Comparison of ENCODE assay signal across 29 cellular contexts in the genomic region with DNA sequence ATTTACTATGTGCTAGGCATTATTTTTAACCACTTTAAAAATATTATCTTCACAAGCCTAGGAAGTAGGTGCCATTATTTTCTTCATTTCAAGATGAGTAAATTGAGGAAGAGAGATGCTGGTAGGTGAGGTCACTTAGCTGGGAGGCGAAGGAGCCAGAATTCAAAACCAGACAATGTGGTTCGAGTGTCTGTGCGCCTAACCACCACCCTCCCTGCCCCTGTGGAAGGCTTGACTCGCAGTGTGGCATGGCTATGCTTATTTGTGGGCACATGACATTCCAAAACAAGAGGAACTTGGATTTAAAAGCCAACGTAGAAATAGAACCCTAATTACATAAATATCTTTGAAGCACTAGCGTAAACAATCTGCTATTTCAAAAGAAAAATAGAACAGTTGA.
"Had no signal": no experiment of that assay in that cellular context is flagged by ENCODE, and none has a peak within 500 bp of the region (broad histone marks: within the 10 kb centered on the region; RNA-seq: fewer than 3 reads in every experiment).

No MANE protein-coding gene starts in this region.

- H3K9me3 Mint-ChIP-seq: mesothelial cell of epicardium, neural progenitor cell had no signal

- H3K36me3 ChIP-seq: esophagus muscularis mucosa, gastroesophageal sphincter, heart left ventricle, neural progenitor cell, prostate gland, sigmoid colon, thoracic aorta, tibial nerve, upper lobe of right lung, uterus had no signal

- H3K4me1 Mint-ChIP-seq: naive thymus-derived CD8-positive, alpha-beta T cell; stimulated activated naive B cell treated with anti-CD40 and anti-IgM and Interleukin-4, amounts not matched to agents 10 μg/mL and 1 μg/mL and 100 μg/mL, for 72 hours had no signal

- DNase-seq: dermis blood vessel endothelial cell; effector memory CD4-positive, alpha-beta T cell; foreskin keratinocyte; heart left ventricle; kidney; mesenchymal stem cell; mucosa of descending colon; naive thymus-derived CD8-positive, alpha-beta T cell; right cardiac atrium; sigmoid colon; stimulated activated CD4-positive, alpha-beta T cell treated with anti-CD3 and anti-CD28 coated beads, Interleukin-15, amount 100 ng/mL, for 24 hours; stimulated activated CD4-positive, alpha-beta T cell treated with anti-CD3 and anti-CD28 coated beads, Interleukin-2, amount 100 ng/mL, for 48 hours; stimulated activated naive B cell treated with anti-CD40 and anti-IgM and Interleukin-4, amounts not matched to agents 10 μg/mL and 1 μg/mL and 100 μg/mL, for 72 hours; upper lobe of right lung; uterus had no signal

- H3K9ac ChIP-seq: neural progenitor cell, parathyroid adenoma had no signal

- H3K9me3 ChIP-seq: esophagus muscularis mucosa, gastroesophageal sphincter, heart left ventricle, mucosa of descending colon, prostate gland, sigmoid colon, thoracic aorta, tibial nerve, upper lobe of right lung, uterus had no signal

- H3K27ac Mint-ChIP-seq: mesothelial cell of epicardium; naive thymus-derived CD8-positive, alpha-beta T cell; neural progenitor cell; stimulated activated naive B cell treated with anti-CD40 and anti-IgM and Interleukin-4, amounts not matched to agents 10 μg/mL and 1 μg/mL and 100 μg/mL, for 72 hours; stimulated activated naive CD8-positive, alpha-beta T cell treated with anti-CD3 and anti-CD28 coated beads, Interleukin-15, Interleukin-2, amounts not matched to agents 100 ng/mL and 50 ng/mL, for 24 hours had no signal

- H3K27ac ChIP-seq: coronary artery, esophagus muscularis mucosa, foreskin keratinocyte, gastroesophageal sphincter, heart left ventricle, hepatocyte, neural progenitor cell, parathyroid adenoma, prostate gland, sigmoid colon, skin epidermis, thoracic aorta, tibial nerve, upper lobe of right lung, uterus had no signal

- H3K4me1 ChIP-seq: esophagus muscularis mucosa, foreskin keratinocyte, gastroesophageal sphincter, heart left ventricle, neural progenitor cell, parathyroid adenoma, prostate gland, tibial nerve, upper lobe of right lung, uterus had no signal

- FAIRE-seq: endothelial cell of umbilical vein, kidney had no signal

- H3K4me3 ChIP-seq: coronary artery, esophagus muscularis mucosa, gastroesophageal sphincter, heart left ventricle, hepatocyte, mucosa of descending colon, neural progenitor cell, prostate gland, sigmoid colon, skin epidermis, thoracic aorta, tibial nerve, upper lobe of right lung, uterus had no signal

- H3K4me2 ChIP-seq: hepatocyte, neural progenitor cell had no signal

- H3K36me3 Mint-ChIP-seq: mesothelial cell of epicardium; naive thymus-derived CD8-positive, alpha-beta T cell; neural progenitor cell; stimulated activated naive B cell treated with anti-CD40 and anti-IgM and Interleukin-4, amounts not matched to agents 10 μg/mL and 1 μg/mL and 100 μg/mL, for 72 hours had no signal

- H3K27me3 ChIP-seq: esophagus muscularis mucosa, foreskin keratinocyte, gastroesophageal sphincter, hepatocyte, neural progenitor cell, sigmoid colon, tibial nerve, upper lobe of right lung, uterus had no signal

- ATAC-seq: foreskin keratinocyte; gastroesophageal sphincter; heart left ventricle; left lobe of liver; mucosa of descending colon; naive thymus-derived CD8-positive, alpha-beta T cell; right cardiac atrium; stimulated activated naive B cell treated with anti-CD40 and anti-IgM and Interleukin-4, amounts not matched to agents 10 μg/mL and 1 μg/mL and 100 μg/mL, for 72 hours; upper lobe of right lung had no signal

- H2AFZ ChIP-seq: hepatocyte, neural progenitor cell, parathyroid adenoma had no signal

- H3K27me3 Mint-ChIP-seq: naive thymus-derived CD8-positive, alpha-beta T cell; stimulated activated naive B cell treated with anti-CD40 and anti-IgM and Interleukin-4, amounts not matched to agents 10 μg/mL and 1 μg/mL and 100 μg/mL, for 72 hours; stimulated activated naive CD8-positive, alpha-beta T cell treated with anti-CD3 and anti-CD28 coated beads, Interleukin-15, Interleukin-2, amounts not matched to agents 100 ng/mL and 50 ng/mL, for 24 hours had no signal

- H3K79me2 ChIP-seq: hepatocyte, parathyroid adenoma had no signal

- H3K4me3 Mint-ChIP-seq: mesothelial cell of epicardium; naive thymus-derived CD8-positive, alpha-beta T cell; neural progenitor cell; stimulated activated naive B cell treated with anti-CD40 and anti-IgM and Interleukin-4, amounts not matched to agents 10 μg/mL and 1 μg/mL and 100 μg/mL, for 72 hours; stimulated activated naive CD8-positive, alpha-beta T cell treated with anti-CD3 and anti-CD28 coated beads, Interleukin-15, Interleukin-2, amounts not matched to agents 100 ng/mL and 50 ng/mL, for 24 hours had no signal
